In genomic region chr12:51923506-51924365, GRCh38 we compare ENCODE assay signal across 9 cellular contexts. TPM values are rescaled to one million over a fixed set of nuclear protein-coding genes. Genes with fewer than 3 reads are reported as not detected.
A peak's percentile ranks its signal among the peaks of the same experiment; 100 is the strongest.
DNase-seq lines count a peak whose midpoint lies in the region; ATAC-seq and TF ChIP-seq lines count a peak whose summit lies in the region.
"Had no signal": no experiment of that assay in that cellular context is flagged by ENCODE, and none has a peak within 500 bp of the region (broad histone marks: within the 10 kb centered on the region; RNA-seq: fewer than 3 reads in every experiment).

No MANE protein-coding gene starts in this region.

- peak; percentile 69 to 92 (median 74) for ATAC-seq in T-cell (replicated peaks in 1 of 4)
- no peak for ATAC-seq in HG02678 (IDR thresholded peaks at IDR 0.05; ENCODE audit: unreplicated experiment)
- no peak for ATAC-seq in HG02763 (IDR thresholded peaks at IDR 0.05; ENCODE audit: unreplicated experiment)

- H3K9me3 ChIP-seq in adipocyte (ENCODE audit: control insufficient read depth, low read length) = no peaks in the 10 kb centered on the region

- H3K36me3 ChIP-seq in adipocyte (ENCODE audit: control insufficient read depth, insufficient read depth, low read length, severe bottlenecking) = peaks cover 17% of the 10 kb centered on the region

- peak overlapping the region in 2 of 3 donors; percentile 9 to 37 for H3K4me3 Mint-ChIP-seq in T-cell

- CTCF ChIA-PET in T-cell (lab: Charles Lee) = interaction anchor here in 1 of 2 donors (0.5 to 1.0 kb wide), 4 partner anchors 51 to 61 kb away, joined by 3 to 5 read pairs (median 3); no protein-coding TSS in a partner anchor

- peak overlapping the region; percentile 85 for H3K9ac ChIP-seq in adipocyte (ENCODE audit: low read length)

- H3K4me3 ChIP-seq in adipocyte (ENCODE audit: low read length) = peak overlapping the region; percentile 67
- H3K4me3 ChIP-seq: SK-N-MC had no signal

- TF ChIP-seq CTCF in GM12873 (IDR thresholded peaks at IDR 0.05; ENCODE audit: insufficient read depth, low read depth, low read length, missing control alignments) = peak; percentile 83

- no peaks in the 10 kb centered on the region for H3K9me3 Mint-ChIP-seq in T-cell

- POLR2A ChIA-PET in T-cell (lab: Charles Lee) = no interaction called here

- DNase-seq in T-cell = peak in 32 of 34 experiments; percentile 12 to 61 (median 38)
- peak; percentile 49 for DNase-seq in adipocyte (ENCODE audit: low read depth)
- DNase-seq in iPS-NIHi11 (ENCODE audit: low spot score) = peak; percentile 83
- DNase-seq in stimulated activated CD4-positive, alpha-beta T cell treated with anti-CD3 and anti-CD28 coated beads, Interleukin-1b, Interleukin-23, amount 100 ng/mL, for 24 hours (ENCODE audit: low read depth in 4 of 4, low spot score in 1 of 4) = peak; percentile 25 to 48 (median 41)
- DNase-seq in NCI-H345 (lab: John Stamatoyannopoulos, UW) = no peak

- H3K4me1 ChIP-seq in adipocyte (ENCODE audit: control insufficient read depth, insufficient read depth, low read length) = peaks cover 36% of the 10 kb centered on the region

- no peaks in the 10 kb centered on the region for H3K27me3 Mint-ChIP-seq in T-cell

- peaks cover 6 to 14% (median 8%) of the 10 kb centered on the region in 3 donors for H3K4me1 Mint-ChIP-seq in T-cell

- H3K27me3 ChIP-seq in adipocyte (replicated peaks; ENCODE audit: control insufficient read depth, insufficient read depth, low read length) = no peaks in the 10 kb centered on the region

- H3K36me3 Mint-ChIP-seq in T-cell = no peaks in the 10 kb centered on the region

- H3K27ac Mint-ChIP-seq in T-cell = no peak overlapping the region

RNA-seq across cellular contexts. Expression of gene ACVRL1, which starts 16.4 kb away (rescaled TPM):
- under 1 TPM in 3 of 5 donors, not detected in 2; 0.16 to 0.58 (median 0.23) TPM for total RNA-seq in T-cell

RNA-seq across cellular contexts. Expression of gene ACVR1B, which starts 27.8 kb away (rescaled TPM):
- 10 to 100 TPM in 4 of 5 donors, 1 to 10 TPM in 1; 9.0 to 12.6 (median 11.8) TPM for total RNA-seq in T-cell

RNA-seq across cellular contexts. Expression of gene ANKRD33, which starts 35.8 kb away (rescaled TPM):
- total RNA-seq in T-cell = not detected

Comparison
In these comparisons a context has a peak if more than half of its experiments do, and no peak if none do; other contexts are left out.
1. ATAC-seq: peak in T-cell (4 of 4); none in HG02678 (single experiment) and HG02763 (single experiment).